ENCODE assay signal across 1 cellular context in genomic region chr11:22466809-22467208, GRCh38.
TF ChIP-seq lines count a peak whose summit lies in the region.

No MANE protein-coding gene starts in this region.

TF ChIP-seq in IMR-90, 13 proteins besides CTCF, POLR2A, EP300 and RAD21 (continued from another document):
- peak; percentile 54 for TF ChIP-seq MAFK (IDR thresholded peaks at IDR 0.05; ENCODE audit: low read depth, low read length)
- TF ChIP-seq ELK1 (IDR thresholded peaks at IDR 0.05; ENCODE audit: borderline replicate concordance, low read depth, low read length), result no peak
- TF ChIP-seq FOS (IDR thresholded peaks at IDR 0.05; ENCODE audit: low read depth, low read length), result peak; percentile 74
- no peak for TF ChIP-seq RFX5 (IDR thresholded peaks at IDR 0.05; ENCODE audit: low read depth, low read length)
- TF ChIP-seq MXI1 (IDR thresholded peaks at IDR 0.05; ENCODE audit: borderline replicate concordance, low read depth, low read length), result no peak
- no peak for TF ChIP-seq USF2 (IDR thresholded peaks at IDR 0.05; ENCODE audit: low read depth, low read length)
- no peak for TF ChIP-seq RCOR1 (IDR thresholded peaks at IDR 0.05; ENCODE audit: insufficient replicate concordance, low read length)
- TF ChIP-seq MAZ (IDR thresholded peaks at IDR 0.05; ENCODE audit: borderline replicate concordance, low read depth, low read length), result no peak
- no peak for TF ChIP-seq CHD1 (IDR thresholded peaks at IDR 0.05; ENCODE audit: low read depth, low read length)
